8 cellular contexts compared by ENCODE assay signal in genomic region chr14:95361373-95362179, GRCh38.
DNase-seq lines count a peak whose midpoint lies in the region; ATAC-seq lines count a peak whose summit lies in the region.

No MANE protein-coding gene starts in this region.

- H3K27me3 ChIP-seq in iPS-20b (ENCODE audit: insufficient read depth, low read length): no peaks in the 10 kb centered on the region

- no peaks in the 10 kb centered on the region for H3K36me3 ChIP-seq in iPS-20b (ENCODE audit: insufficient read depth, low read depth, low read length)

- no peak for DNase-seq in activated CD4-positive, CD25-positive, alpha-beta regulatory T cell (lab: John Stamatoyannopoulos, UW)
- DNase-seq in NCI-H1694 (lab: John Stamatoyannopoulos, UW): peak; percentile 30
- peak in 2 of 3 experiments; percentile 14 to 47 for DNase-seq in stimulated activated CD4-positive, alpha-beta T cell treated with anti-CD3 and anti-CD28 coated beads, TNF-alpha, amount 100 ng/mL, for 24 hours (ENCODE audit: low read depth in 3 of 3)

- H3K9ac ChIP-seq in iPS-20b (ENCODE audit: low read depth, low read length): peak overlapping the region; percentile 79; the same call in 1 of the 2 replicates

- ATAC-seq in activated CD4-positive, CD25-positive, alpha-beta regulatory T cell treated with anti-CD3 and anti-CD28 coated beads, Interleukin-2, amount 50 U/mL, for 24 hours: peak; percentile 32 to 41
- ATAC-seq in GM21786 (IDR thresholded peaks at IDR 0.05; ENCODE audit: unreplicated experiment): no peak
- no peak for ATAC-seq in HG03159 (IDR thresholded peaks at IDR 0.05; ENCODE audit: unreplicated experiment)

- no peaks in the 10 kb centered on the region for H3K9me3 ChIP-seq in iPS-20b (ENCODE audit: insufficient read depth, low read depth, low read length)

- peak overlapping the region; percentile 96 for H3K27ac ChIP-seq in angular gyrus (ENCODE audit: low read depth, low read length)
- peak overlapping the region; percentile 41 for H3K27ac ChIP-seq in iPS-20b (ENCODE audit: low read length)

- H3K4me1 ChIP-seq in iPS-20b (ENCODE audit: insufficient read depth, low read length): peaks cover 14% of the 10 kb centered on the region

- peak overlapping the region; percentile 65 for H3K4me3 ChIP-seq in iPS-20b (ENCODE audit: low read length)

Comparison
In these comparisons a context has a peak if more than half of its experiments do, and no peak if none do; other contexts are left out.
1. ATAC-seq: peak in activated CD4-positive, CD25-positive, alpha-beta regulatory T cell treated with anti-CD3 and anti-CD28 coated beads, Interleukin-2, amount 50 U/mL, for 24 hours (2 of 2); none in GM21786 (single experiment) and HG03159 (single experiment).
2. DNase-seq: peak in NCI-H1694 (single experiment) and stimulated activated CD4-positive, alpha-beta T cell treated with anti-CD3 and anti-CD28 coated beads, TNF-alpha, amount 100 ng/mL, for 24 hours (2 of 3); none in activated CD4-positive, CD25-positive, alpha-beta regulatory T cell (0 of 4).